8 cellular contexts compared by ENCODE assay signal in genomic region chr5:155556222-155556621, GRCh38.
"Had no signal": no experiment of that assay in that cellular context is flagged by ENCODE, and none has a peak within 500 bp of the region (broad histone marks: within the 10 kb centered on the region; RNA-seq: fewer than 3 reads in every experiment).

No MANE protein-coding gene starts in this region.

- H3K27ac Mint-ChIP-seq: HFFc6, IgD-negative memory B cell had no signal

- H3K4me3 Mint-ChIP-seq: HFFc6, IgD-negative memory B cell had no signal

- H3K4me1 ChIP-seq: HAP-1 had no signal

- H3K27ac ChIP-seq: HL-60 had no signal

- H3K4me3 ChIP-seq: HAP-1 had no signal

- H3K36me3 ChIP-seq: HAP-1 had no signal

- H3K4me1 Mint-ChIP-seq: IgD-negative memory B cell had no signal

- H3K9me3 ChIP-seq: HAP-1 had no signal

- DNase-seq: GOT3, H7, HFFc6, KG1 had no signal

- ATAC-seq: HCT116 had no signal
